Comparison of ENCODE assay signal across 1 cellular context in genomic region chr7:50854831-50855230, GRCh38.
TF ChIP-seq lines count a peak whose summit lies in the region.

No MANE protein-coding gene starts in this region.

TF ChIP-seq in GM23338, 12 proteins besides CTCF, POLR2A, EP300 and RAD21 (continued from another document):
- TF ChIP-seq ZNF462 (CRISPR knock-in tag; IDR thresholded peaks at IDR 0.05), result no peak
- TF ChIP-seq NANOG (IDR thresholded peaks at IDR 0.05; ENCODE audit: borderline replicate concordance), result no peak
- TF ChIP-seq ZNF331 (CRISPR knock-in tag; IDR thresholded peaks at IDR 0.05; ENCODE audit: low read depth), result no peak
- no peak for TF ChIP-seq ZNF114 (CRISPR knock-in tag; IDR thresholded peaks at IDR 0.05)
- TF ChIP-seq EZH2 (IDR thresholded peaks at IDR 0.05; ENCODE audit: low read depth, unreplicated experiment), result no peak
- TF ChIP-seq JUNB (IDR thresholded peaks at IDR 0.05; ENCODE audit: unreplicated experiment), result no peak
- no peak for TF ChIP-seq STAT1 (IDR thresholded peaks at IDR 0.05; ENCODE audit: unreplicated experiment)
- no peak for TF ChIP-seq EZH2phosphoT487 (IDR thresholded peaks at IDR 0.05; ENCODE audit: unreplicated experiment)
